Comparison of ENCODE assay signal across 22 cellular contexts in genomic region chr5:180041501-180042274, GRCh38. TPM values are rescaled to one million over a fixed set of nuclear protein-coding genes. Genes with fewer than 3 reads are reported as not detected.
DNase-seq lines count a peak whose midpoint lies in the region; ATAC-seq and TF ChIP-seq lines count a peak whose summit lies in the region.
"Had no signal": no experiment of that assay in that cellular context is flagged by ENCODE, and none has a peak within 500 bp of the region (broad histone marks: within the 10 kb centered on the region; RNA-seq: fewer than 3 reads in every experiment).

No MANE protein-coding gene starts in this region.

- no peak for TF ChIP-seq CTCF in body of pancreas (IDR thresholded peaks at IDR 0.05)

- peak overlapping the region; percentile 85 for H3K27ac Mint-ChIP-seq in stimulated activated effector memory CD8-positive, alpha-beta T cell treated with anti-CD3 and anti-CD28 coated beads, Interleukin-12 subunit alpha, Interleukin-12 subunit beta, amount 100 ng/mL, for 72 hours
- H3K27ac Mint-ChIP-seq: CD4-positive, alpha-beta memory T cell had no signal

- peak; percentile 77 for ATAC-seq in body of pancreas
- peak; percentile 36 for ATAC-seq in left lobe of liver
- ATAC-seq in stimulated activated effector memory CD8-positive, alpha-beta T cell treated with anti-CD3 and anti-CD28 coated beads, Interleukin-12 subunit alpha, Interleukin-12 subunit beta, amount 100 ng/mL, for 72 hours = no peak
- ATAC-seq: A549, HCT116 had no signal

- TF ChIP-seq POLR2A in body of pancreas (IDR thresholded peaks at IDR 0.05) = peak in 1 of 3 donors; percentile 11

- H3K9me3 ChIP-seq in body of pancreas = no peaks in the 10 kb centered on the region
- H3K9me3 ChIP-seq: SK-N-SH had no signal

- no peak overlapping the region for H3K4me3 Mint-ChIP-seq in stimulated activated effector memory CD8-positive, alpha-beta T cell treated with anti-CD3 and anti-CD28 coated beads, Interleukin-12 subunit alpha, Interleukin-12 subunit beta, amount 100 ng/mL, for 72 hours
- H3K4me3 Mint-ChIP-seq: CD4-positive, alpha-beta memory T cell had no signal

- H3K4me1 Mint-ChIP-seq in stimulated activated effector memory CD8-positive, alpha-beta T cell treated with anti-CD3 and anti-CD28 coated beads, Interleukin-12 subunit alpha, Interleukin-12 subunit beta, amount 100 ng/mL, for 72 hours = peaks cover 5% of the 10 kb centered on the region

- H3K9me3 Mint-ChIP-seq in stimulated activated effector memory CD8-positive, alpha-beta T cell treated with anti-CD3 and anti-CD28 coated beads, Interleukin-12 subunit alpha, Interleukin-12 subunit beta, amount 100 ng/mL, for 72 hours = peaks cover 4% of the 10 kb centered on the region

- DNase-seq in LoVo (ENCODE audit: low spot score) (peak; percentile 22), body of pancreas (peak; percentile 43 to 66 (median 58)), left lobe of liver (ENCODE audit: low spot score) (no peak), nucleus accumbens (lab: John Stamatoyannopoulos, UW) (no peak), medulla oblongata (ENCODE audit: extremely low spot score) (no peak), AG08395 (ENCODE audit: low spot score) (no peak), NCI-H2107 (lab: John Stamatoyannopoulos, UW) (no peak)
- DNase-seq in stimulated activated effector memory CD8-positive, alpha-beta T cell treated with anti-CD3 and anti-CD28 coated beads, Interleukin-12 subunit alpha, Interleukin-12 subunit beta, amount 100 ng/mL, for 72 hours (ENCODE audit: low spot score in 2 of 2) = no peak
- DNase-seq: CD4-positive, alpha-beta memory T cell; GOT3; KG1; NCI-H1105; NCI-H146; NCI-H2029; NCI-H2171; NCI-H524 treated with DMSO at 0.1 percent for 48 hours; NCI-H82; SIG-M5; SK-N-SH had no signal

- no peak overlapping the region for H3K4me3 ChIP-seq in body of pancreas
- H3K4me3 ChIP-seq: A549 had no signal

- H3K36me3 ChIP-seq in body of pancreas (replicated peaks in 1 of 2; ENCODE audit: insufficient read depth in 1 of 2, low read depth in 2 of 2) = no peaks in the 10 kb centered on the region

- H3K27ac ChIP-seq in body of pancreas = peak overlapping the region in 3 of 4 donors; percentile 40 to 51 (median 45)
- H3K27ac ChIP-seq: A549, RWPE1 had no signal

- H3K4me1 ChIP-seq in body of pancreas = peaks cover 25% of the 10 kb centered on the region

- intact Hi-C loops in body of pancreas (cut with DNase I) = no loop called here

- peaks cover 4% of the 10 kb centered on the region for H3K36me3 Mint-ChIP-seq in stimulated activated effector memory CD8-positive, alpha-beta T cell treated with anti-CD3 and anti-CD28 coated beads, Interleukin-12 subunit alpha, Interleukin-12 subunit beta, amount 100 ng/mL, for 72 hours

- no peaks in the 10 kb centered on the region for H3K27me3 ChIP-seq in body of pancreas

- WGBS in body of pancreas, 2 donors = 71 to 76% methylated on average over 13 of the region's 13 CpGs

RNA-seq across cellular contexts. Expression of gene RNF130, which starts 29.9 kb away (rescaled TPM):
- total RNA-seq in body of pancreas (10 to 100 TPM; 32.3 to 58.9 TPM), left lobe of liver (102 TPM)

Comparison
In these comparisons a context has a peak if more than half of its experiments do, and no peak if none do; other contexts are left out.
1. DNase-seq: peak in LoVo (single experiment) and body of pancreas (4 of 4); none in left lobe of liver (single experiment), stimulated activated effector memory CD8-positive, alpha-beta T cell treated with anti-CD3 and anti-CD28 coated beads, Interleukin-12 subunit alpha, Interleukin-12 subunit beta, amount 100 ng/mL, for 72 hours (0 of 2), nucleus accumbens (0 of 56), medulla oblongata (single experiment), AG08395 (single experiment) and NCI-H2107 (single experiment).